In the genomic region with DNA sequence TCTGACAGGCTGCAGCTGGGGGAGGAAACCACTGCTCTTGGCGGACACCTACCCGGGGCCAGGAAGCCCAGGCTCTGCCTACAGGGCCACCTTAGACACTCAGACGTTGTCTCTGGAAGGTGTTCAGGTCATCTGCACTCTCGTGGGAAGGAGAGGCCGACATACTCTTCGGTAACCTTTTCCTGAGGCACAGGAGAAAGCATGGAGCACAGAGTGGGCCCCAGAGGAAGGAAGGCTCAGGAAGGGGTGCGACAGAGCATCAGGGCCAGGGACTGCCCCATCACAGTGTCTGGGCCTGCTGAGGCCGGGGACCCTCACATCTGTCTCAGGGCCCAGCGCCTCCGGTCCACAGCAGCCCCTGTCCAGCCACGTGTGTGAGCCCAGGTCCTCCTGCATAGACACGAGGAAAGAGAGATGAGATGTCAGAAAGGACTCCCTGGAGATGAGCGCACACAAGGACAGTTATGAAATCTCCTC, we compare ENCODE assay signal across 19 cellular contexts. TPM values are rescaled to one million over a fixed set of nuclear protein-coding genes. Genes with fewer than 3 reads are reported as not detected.
DNase-seq lines count a peak whose midpoint lies in the region; ATAC-seq and TF ChIP-seq lines count a peak whose summit lies in the region.
"Had no signal": no experiment of that assay in that cellular context is flagged by ENCODE, and none has a peak within 500 bp of the region (broad histone marks: within the 10 kb centered on the region; RNA-seq: fewer than 3 reads in every experiment).

No MANE protein-coding gene starts in this region.

- no peaks in the 10 kb centered on the region for H3K79me2 ChIP-seq in MM.1S (ENCODE audit: low read length)

- H3K27me3 ChIP-seq in MM.1S (replicated peaks; ENCODE audit: insufficient read depth, low read length) (no peaks in the 10 kb centered on the region), duodenal mucosa (ENCODE audit: control insufficient read depth in 1 of 2, insufficient read depth in 2 of 2, low read length in 2 of 2) (peaks cover 0 to 3% of the 10 kb centered on the region in 2 donors), subcutaneous abdominal adipose tissue (ENCODE audit: control insufficient read depth in 5 of 5, insufficient read depth in 4 of 5, low read length in 5 of 5) (no peaks in the 10 kb centered on the region), prostate gland (replicated peaks; ENCODE audit: insufficient read depth) (no peaks in the 10 kb centered on the region)

- no peak overlapping the region for H3K4me3 ChIP-seq in MM.1S (ENCODE audit: low read length)
- no peak overlapping the region for H3K4me3 ChIP-seq in duodenal mucosa (ENCODE audit: low read depth in 1 of 2, low read length in 2 of 2)
- H3K4me3 ChIP-seq in subcutaneous abdominal adipose tissue (ENCODE audit: low read depth in 1 of 5, low read length in 5 of 5): no peak overlapping the region
- no peak overlapping the region for H3K4me3 ChIP-seq in prostate gland
- H3K4me3 ChIP-seq: SK-N-MC had no signal

- H3K27ac Mint-ChIP-seq in mesothelial cell of epicardium: peak overlapping the region; percentile 26

- peaks cover 30% of the 10 kb centered on the region for H3K4me1 Mint-ChIP-seq in mesothelial cell of epicardium
- H3K4me1 Mint-ChIP-seq: CD8-positive, alpha-beta memory T cell had no signal

- H3K4me1 ChIP-seq in MM.1S (ENCODE audit: low read length) (no peaks in the 10 kb centered on the region), duodenal mucosa (ENCODE audit: control insufficient read depth in 1 of 2, insufficient read depth in 2 of 2, low read length in 2 of 2) (peaks cover 0 to 4% of the 10 kb centered on the region in 2 donors), subcutaneous abdominal adipose tissue (ENCODE audit: control insufficient read depth in 5 of 5, insufficient read depth in 5 of 5, low read length in 5 of 5) (peaks cover 6 to 86% (median 77%) of the 10 kb centered on the region in 5 donors), prostate gland (replicated peaks) (no peaks in the 10 kb centered on the region)

- TF ChIP-seq CTCF in MM.1S (IDR thresholded peaks at IDR 0.05; ENCODE audit: low read length): no peak
- TF ChIP-seq CTCF in mesothelial cell of epicardium (IDR thresholded peaks at IDR 0.05; ENCODE audit: unreplicated experiment): no peak
- no peak for TF ChIP-seq CTCF in prostate gland (IDR thresholded peaks at IDR 0.05)

- DNase-seq in MM.1S: no peak
- no peak for DNase-seq in mesothelial cell of epicardium (ENCODE audit: low spot score in 2 of 2, unreplicated experiment in 2 of 2)
- no peak for DNase-seq in prostate gland (ENCODE audit: low spot score)
- no peak for DNase-seq in activated T-cell treated with anti-CD3 and anti-CD28 coated beads for 4 hours
- no peak for DNase-seq in NCI-H1694 treated with DMSO at 0.1 percent for 48 hours (lab: John Stamatoyannopoulos, UW)
- DNase-seq: activated CD8-positive, alpha-beta memory T cell treated with anti-CD3 and anti-CD28 coated beads for 24 hours; central memory CD4-positive, alpha-beta T cell; endodermal cell; Karpas-422; NCI-H1092 treated with DMSO at 0.1 percent for 48 hours; NCI-H748 treated with DMSO at 0.1 percent for 48 hours; T-helper 9 cell; trophoblast cell had no signal

- H3K27ac ChIP-seq in MM.1S (ENCODE audit: low read length): no peak overlapping the region
- H3K27ac ChIP-seq in duodenal mucosa (ENCODE audit: low read depth, low read length): peak overlapping the region; percentile 13
- peak overlapping the region; percentile 81 for H3K27ac ChIP-seq in subcutaneous abdominal adipose tissue (ENCODE audit: low read depth, low read length)
- H3K27ac ChIP-seq in prostate gland: no peak overlapping the region
- H3K27ac ChIP-seq: parathyroid adenoma, SK-N-MC had no signal

- intact Hi-C loops in prostate gland (cut with DNase I): no loop called here

- H3K9me3 ChIP-seq in MM.1S (replicated peaks; ENCODE audit: insufficient read depth, low read length) (no peaks in the 10 kb centered on the region), duodenal mucosa (ENCODE audit: control insufficient read depth in 1 of 2, low read length in 2 of 2) (no peaks in the 10 kb centered on the region), subcutaneous abdominal adipose tissue (ENCODE audit: control insufficient read depth in 5 of 5, low read length in 5 of 5) (no peaks in the 10 kb centered on the region), prostate gland (no peaks in the 10 kb centered on the region)

- no peak overlapping the region for H3K4me3 Mint-ChIP-seq in mesothelial cell of epicardium
- H3K4me3 Mint-ChIP-seq: CD8-positive, alpha-beta memory T cell; endodermal cell had no signal

- ATAC-seq in GM21786 (IDR thresholded peaks at IDR 0.05; ENCODE audit: unreplicated experiment): no peak

- TF ChIP-seq POLR2A in prostate gland (IDR thresholded peaks at IDR 0.05): no peak

- H3K36me3 Mint-ChIP-seq in mesothelial cell of epicardium: no peaks in the 10 kb centered on the region

- WGBS in prostate gland: 74% methylated on average over 13 of the region's 13 CpGs

- no peaks in the 10 kb centered on the region for H3F3A ChIP-seq in MM.1S (ENCODE audit: insufficient read depth, low read length)

- H3K27me3 Mint-ChIP-seq in mesothelial cell of epicardium (ENCODE audit: low read depth): peaks cover 1% of the 10 kb centered on the region

- H3K4me2 ChIP-seq in MM.1S (ENCODE audit: low read depth, low read length): no peak overlapping the region

- H3K9me2 ChIP-seq in MM.1S (replicated peaks; ENCODE audit: insufficient read depth, low read length): no peaks in the 10 kb centered on the region

- H2AFZ ChIP-seq in MM.1S (ENCODE audit: low read length): 0 out of 2 replicates have a peak overlapping the region, but pooled peaks have one; percentile 15
- H2AFZ ChIP-seq: parathyroid adenoma had no signal

- no peaks in the 10 kb centered on the region for H3K9me3 Mint-ChIP-seq in mesothelial cell of epicardium
- H3K9me3 Mint-ChIP-seq: endodermal cell had no signal

- H3K36me3 ChIP-seq in MM.1S (replicated peaks; ENCODE audit: insufficient read depth, low read length) (no peaks in the 10 kb centered on the region), duodenal mucosa (ENCODE audit: control insufficient read depth in 1 of 2, insufficient read depth in 2 of 2, low read length in 2 of 2) (no peaks in the 10 kb centered on the region), subcutaneous abdominal adipose tissue (ENCODE audit: control insufficient read depth in 5 of 5, insufficient read depth in 5 of 5, low read length in 5 of 5) (no peaks in the 10 kb centered on the region), prostate gland (no peaks in the 10 kb centered on the region)

- H3K9ac ChIP-seq in MM.1S (ENCODE audit: low read length) (no peak overlapping the region), duodenal mucosa (ENCODE audit: low read depth in 1 of 2, low read length in 2 of 2) (no peak overlapping the region), subcutaneous abdominal adipose tissue (ENCODE audit: low read length in 5 of 5) (peak overlapping the region in 1 of 5 donors; percentile 50)
- H3K9ac ChIP-seq: parathyroid adenoma had no signal

- no peaks in the 10 kb centered on the region for H4K20me1 ChIP-seq in MM.1S (ENCODE audit: insufficient read depth, low read length)

RNA-seq across cellular contexts. Expression of gene TUB, which starts 18.2 kb away (rescaled TPM):
- 51.7 to 53.4 TPM (median 52.8 TPM) in 3 replicates for total RNA-seq in mesothelial cell of epicardium
- 10 to 100 TPM in 1 of 2 donors, 1 to 10 TPM in 1; 9.2 to 14.5 TPM for total RNA-seq in prostate gland

Comparison
In these comparisons a context has a peak if more than half of its experiments do, and no peak if none do; other contexts are left out.
1. H3K27ac ChIP-seq: peak in duodenal mucosa (single experiment) and subcutaneous abdominal adipose tissue (single experiment); none in MM.1S (single experiment) and prostate gland (0 of 2).